24 cellular contexts compared by ENCODE assay signal in the genomic region with DNA sequence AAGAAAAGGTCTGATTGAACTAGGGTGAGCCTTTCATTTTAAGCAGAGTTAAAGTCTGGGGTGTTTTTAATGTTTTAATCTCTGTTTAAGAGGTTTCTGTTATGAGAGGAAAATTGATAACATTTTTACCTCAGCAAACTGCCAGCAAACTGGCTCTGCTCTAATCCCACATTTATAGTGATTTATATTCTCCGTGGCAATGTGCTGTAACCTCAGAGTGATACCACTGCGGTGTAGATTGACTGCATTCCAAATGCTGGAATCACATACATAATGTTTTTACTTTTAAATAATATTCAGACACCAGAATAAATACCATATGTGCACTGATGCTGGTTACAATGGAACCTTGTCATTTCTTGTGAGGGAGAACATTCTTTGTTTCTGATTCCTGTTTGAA.
A peak's percentile ranks its signal among the peaks of the same experiment; 100 is the strongest.
DNase-seq lines count a peak whose midpoint lies in the region; ATAC-seq and TF ChIP-seq lines count a peak whose summit lies in the region.
"Had no signal": no experiment of that assay in that cellular context is flagged by ENCODE, and none has a peak within 500 bp of the region (broad histone marks: within the 10 kb centered on the region; RNA-seq: fewer than 3 reads in every experiment).

No MANE protein-coding gene starts in this region.

- CTCF ChIA-PET in AG04450 (lab: Charles Lee) = no interaction called here

- WGBS in mesenchymal stem cell = 100% methylated on average over 1 of the region's 2 CpGs
- WGBS in gastroesophageal sphincter (ENCODE audit: low coverage in 1 of 2), 2 donors = 35 to 52% methylated on average over 2 of the region's 2 CpGs

- DNase-seq in AG04450 (ENCODE audit: low read depth, low spot score) (peak; percentile 55), LHCN-M2 (ENCODE audit: low read depth) (peak; percentile 17), choroid plexus epithelial cell (ENCODE audit: low read depth) (peak; percentile 44), mesenchymal stem cell (no peak), CD1c-positive myeloid dendritic cell (ENCODE audit: extremely low spot score) (no peak), breast epithelium (ENCODE audit: low spot score in 2 of 2) (no peak)
- DNase-seq: activated CD4-positive, CD25-positive, alpha-beta regulatory T cell treated with anti-CD3 and anti-CD28 coated beads, Interleukin-2, amount 50 U/mL, for 72 hours; activated CD8-positive, alpha-beta memory T cell treated with anti-CD3 and anti-CD28 coated beads for 24 hours; activated T-cell treated with anti-CD3 and anti-CD28 coated beads, Interleukin-2, amount 50 U/mL, for 72 hours; CD4-positive, CD25-positive, alpha-beta regulatory T cell; DMS153; dorsolateral prefrontal cortex; KBM-7; mammary epithelial cell; MV-4-11; naive B cell; NCI-H2029; NCI-H510A treated with DMSO at 0.1 percent for 48 hours; posterior cingulate gyrus; stimulated activated CD4-positive, alpha-beta T cell treated with anti-CD3 and anti-CD28 coated beads, Interleukin-4, amount 100 ng/mL, for 4 hours; upper lobe of right lung had no signal

- H3K36me3 ChIP-seq in mesenchymal stem cell (ENCODE audit: control insufficient read depth in 1 of 2, insufficient read depth in 2 of 2, low read depth in 1 of 2, low read length in 2 of 2) (peaks cover 8 to 26% of the 10 kb centered on the region in 2 experiments), breast epithelium (no peaks in the 10 kb centered on the region), gastroesophageal sphincter (peaks cover 0 to 39% of the 10 kb centered on the region in 2 donors)

- H3K4me1 ChIP-seq in mesenchymal stem cell (ENCODE audit: control insufficient read depth, insufficient read depth, low read depth, low read length) (peaks cover 5% of the 10 kb centered on the region), breast epithelium (no peaks in the 10 kb centered on the region), gastroesophageal sphincter (no peaks in the 10 kb centered on the region)
- H3K4me1 ChIP-seq: upper lobe of right lung had no signal

- H3K14ac ChIP-seq in mesenchymal stem cell (ENCODE audit: low read length in 2 of 2) = no peak overlapping the region

- TF ChIP-seq CTCF in AG04450 (IDR thresholded peaks at IDR 0.05; ENCODE audit: low read depth, low read length) (no peak), choroid plexus epithelial cell (conservative IDR thresholded peaks at IDR 0.05; ENCODE audit: low read depth, low read length) (no peak), breast epithelium (IDR thresholded peaks at IDR 0.05) (no peak), gastroesophageal sphincter (IDR thresholded peaks at IDR 0.05) (no peak)

- no peak overlapping the region for H3K4me2 ChIP-seq in mesenchymal stem cell (ENCODE audit: low read length, poor library complexity, severe bottlenecking)

- TF ChIP-seq POLR2A in breast epithelium (IDR thresholded peaks at IDR 0.05) = no peak
- no peak for TF ChIP-seq POLR2A in gastroesophageal sphincter (IDR thresholded peaks at IDR 0.05)

- H3K9me3 ChIP-seq in AG04450 (ENCODE audit: control insufficient read depth, insufficient read depth, low read length) = no peaks in the 10 kb centered on the region
- no peaks in the 10 kb centered on the region for H3K9me3 ChIP-seq in mesenchymal stem cell (ENCODE audit: control insufficient read depth, low read length)
- no peaks in the 10 kb centered on the region for H3K9me3 ChIP-seq in breast epithelium
- no peaks in the 10 kb centered on the region for H3K9me3 ChIP-seq in gastroesophageal sphincter
- H3K9me3 ChIP-seq: upper lobe of right lung had no signal

- POLR2A ChIA-PET in AG04450 (lab: Yijun Ruan, JAX) = interaction anchor here (1.3 kb wide), 1 partner anchor 12 kb away, joined by 6 read pairs; no protein-coding TSS in a partner anchor

- H3K79me1 ChIP-seq in mesenchymal stem cell (replicated peaks; ENCODE audit: low read length, poor library complexity, severe bottlenecking) = peaks cover 1% of the 10 kb centered on the region

- intact Hi-C loops in breast epithelium (cut with DNase I; ENCODE audit: low total_unique reads) = no loop called here

- no peak overlapping the region for H2BK5ac ChIP-seq in mesenchymal stem cell (ENCODE audit: low read depth, low read length, poor library complexity, severe bottlenecking)

- peak overlapping the region; percentile 53 for H3K27ac ChIP-seq in AG04450 (ENCODE audit: low read depth, low read length)
- peak overlapping the region; percentile 21 for H3K27ac ChIP-seq in mesenchymal stem cell (ENCODE audit: low read length, poor library complexity, severe bottlenecking)
- H3K27ac ChIP-seq in breast epithelium = no peak overlapping the region
- H3K27ac ChIP-seq in gastroesophageal sphincter = no peak overlapping the region
- H3K27ac ChIP-seq: dorsolateral prefrontal cortex, epithelial cell of prostate, upper lobe of right lung had no signal

- H3K9ac ChIP-seq in mesenchymal stem cell (ENCODE audit: low read length) = no peak overlapping the region

- H3K27me3 ChIP-seq in AG04450 (ENCODE audit: control insufficient read depth, insufficient read depth, low read length) = no peaks in the 10 kb centered on the region
- H3K27me3 ChIP-seq in mesenchymal stem cell (ENCODE audit: control insufficient read depth in 1 of 2, insufficient read depth in 1 of 2, low read length in 2 of 2) = no peaks in the 10 kb centered on the region
- no peaks in the 10 kb centered on the region for H3K27me3 ChIP-seq in breast epithelium
- H3K27me3 ChIP-seq in gastroesophageal sphincter = no peaks in the 10 kb centered on the region
- H3K27me3 ChIP-seq: dorsolateral prefrontal cortex, upper lobe of right lung had no signal

- H3K4ac ChIP-seq in mesenchymal stem cell (ENCODE audit: low read depth in 1 of 2, low read length in 2 of 2) = no peak overlapping the region

- no peak overlapping the region for H2BK120ac ChIP-seq in mesenchymal stem cell (ENCODE audit: low read depth, low read length)

- no peak overlapping the region for H2BK12ac ChIP-seq in mesenchymal stem cell (ENCODE audit: low read length in 2 of 2)

- H4K91ac ChIP-seq in mesenchymal stem cell (ENCODE audit: low read length) = no peak overlapping the region

- ATAC-seq in HG03095 (IDR thresholded peaks at IDR 0.05; ENCODE audit: unreplicated experiment) = no peak
- no peak for ATAC-seq in gastroesophageal sphincter
- ATAC-seq: activated T-cell treated with anti-CD3 and anti-CD28 coated beads, Interleukin-2, amount 50 U/mL, for 72 hours; upper lobe of right lung had no signal

- H3K18ac ChIP-seq in mesenchymal stem cell (ENCODE audit: low read depth in 1 of 2, low read length in 2 of 2) = no peak overlapping the region

- H3K4me3 ChIP-seq in AG04450 (ENCODE audit: low read depth, low read length) = no peak overlapping the region
- H3K4me3 ChIP-seq in choroid plexus epithelial cell (ENCODE audit: low read depth, low read length) = no peak overlapping the region
- no peak overlapping the region for H3K4me3 ChIP-seq in mesenchymal stem cell (ENCODE audit: insufficient read depth in 1 of 2, low read depth in 1 of 2, low read length in 2 of 2)
- no peak overlapping the region for H3K4me3 ChIP-seq in breast epithelium
- H3K4me3 ChIP-seq in gastroesophageal sphincter = no peak overlapping the region
- H3K4me3 ChIP-seq: dorsolateral prefrontal cortex, upper lobe of right lung had no signal

- H2AK5ac ChIP-seq in mesenchymal stem cell (ENCODE audit: low read length, severe bottlenecking) = no peak overlapping the region

- no peak overlapping the region for H4K8ac ChIP-seq in mesenchymal stem cell (ENCODE audit: low read length)

- H2AFZ ChIP-seq in mesenchymal stem cell (ENCODE audit: low read depth, low read length) = no peak overlapping the region

- no peak overlapping the region for H2BK15ac ChIP-seq in mesenchymal stem cell (ENCODE audit: low read depth, poor library complexity, severe bottlenecking)

- H3K23ac ChIP-seq in mesenchymal stem cell (ENCODE audit: low read length in 2 of 2) = no peak overlapping the region

- no peak for TF ChIP-seq EP300 in gastroesophageal sphincter (IDR thresholded peaks at IDR 0.05)

Comparison
In these comparisons a context has a peak if more than half of its experiments do, and no peak if none do; other contexts are left out.
1. DNase-seq: peak in AG04450 (single experiment), LHCN-M2 (single experiment) and choroid plexus epithelial cell (single experiment); none in mesenchymal stem cell (single experiment), CD1c-positive myeloid dendritic cell (single experiment) and breast epithelium (0 of 2).
2. H3K27ac ChIP-seq: peak in AG04450 (single experiment) and mesenchymal stem cell (single experiment); none in breast epithelium (0 of 2) and gastroesophageal sphincter (0 of 4).